In genomic region chr14:23005861-23006534, GRCh38 we compare ENCODE assay signal across 9 cellular contexts. TPM values are rescaled to one million over a fixed set of nuclear protein-coding genes. Genes with fewer than 3 reads are reported as not detected.
DNase-seq lines count a peak whose midpoint lies in the region; ATAC-seq, FAIRE-seq and TF ChIP-seq lines count a peak whose summit lies in the region.
"Had no signal": no experiment of that assay in that cellular context is flagged by ENCODE, and none has a peak within 500 bp of the region (broad histone marks: within the 10 kb centered on the region; RNA-seq: fewer than 3 reads in every experiment).

No MANE protein-coding gene starts in this region.

- dilution Hi-C loops in keratinocyte (cut with MboI; ENCODE audit: extremely low pct_ligation_motif_present, low sequenced_read_pairs), result no loop called here

- H3K27me3 ChIP-seq in keratinocyte (ENCODE audit: control insufficient read depth, extremely low read depth, insufficient read depth, low read length) (no peaks in the 10 kb centered on the region), transverse colon (no peaks in the 10 kb centered on the region)

- H4K20me1 ChIP-seq in keratinocyte (ENCODE audit: control insufficient read depth, extremely low read depth, insufficient read depth, low read length), result no peaks in the 10 kb centered on the region

- peaks cover 45% of the 10 kb centered on the region for H3K4me1 Mint-ChIP-seq in activated T-cell treated with anti-CD3 and anti-CD28 coated beads, Interleukin-2, amount 50 U/mL, for 72 hours (ENCODE audit: low read depth)
- peaks cover 39% of the 10 kb centered on the region for H3K4me1 Mint-ChIP-seq in activated T-helper 2 cell treated with anti-CD3 and anti-CD28 coated beads, Interferon-gamma antibody, Interleukin-2, Interleukin-4, amounts not matched to agents 10 μg/mL and 5 μg/mL and 100 μg/mL, durations not matched to agents 14 hours and 24 hours and 36 hours (ENCODE audit: low read depth)

- no peak for TF ChIP-seq POLR2A in transverse colon (IDR thresholded peaks at IDR 0.05)

- H3K4me3 Mint-ChIP-seq in activated T-cell treated with anti-CD3 and anti-CD28 coated beads, Interleukin-2, amount 50 U/mL, for 72 hours, result peak overlapping the region; percentile 96 to 100
- peak overlapping the region; percentile 92 for H3K4me3 Mint-ChIP-seq in activated T-helper 2 cell treated with anti-CD3 and anti-CD28 coated beads, Interferon-gamma antibody, Interleukin-2, Interleukin-4, amounts not matched to agents 10 μg/mL and 5 μg/mL and 100 μg/mL, durations not matched to agents 14 hours and 24 hours and 36 hours (ENCODE audit: low read depth)

- intact Hi-C loops in activated T-helper 2 cell treated with anti-CD3 and anti-CD28 coated beads, Interferon-gamma antibody, Interleukin-2, Interleukin-4, amounts not matched to agents 10 μg/mL and 5 μg/mL and 100 μg/mL, durations not matched to agents 14 hours and 24 hours and 36 hours (cut with micrococcal nuclease), result loop anchor here (2.0 to 10.0 kb wide), 4 partner anchors 19 to 299 kb away; partner anchors contain the start of genes BCL2L2, CDH24, PPP1R3E and PRMT5
- intact Hi-C loops in transverse colon (cut with DNase I; ENCODE audit: low total_unique reads), result no loop called here

- H3K27ac Mint-ChIP-seq in activated T-cell treated with anti-CD3 and anti-CD28 coated beads, Interleukin-2, amount 50 U/mL, for 72 hours, result peak overlapping the region; percentile 99
- H3K27ac Mint-ChIP-seq in activated T-helper 2 cell treated with anti-CD3 and anti-CD28 coated beads, Interferon-gamma antibody, Interleukin-2, Interleukin-4, amounts not matched to agents 10 μg/mL and 5 μg/mL and 100 μg/mL, durations not matched to agents 14 hours and 24 hours and 36 hours, result peak overlapping the region; percentile 98

- in situ Hi-C loops in transverse colon (cut with MboI; ENCODE audit: low pct_ligation_motif_present in 1 of 4, low pct_unique_long_range_greater_than_20kb in 1 of 4, low sequenced_read_pairs in 3 of 4), result no loop called here

- peak overlapping the region; percentile 43 to 88 (median 80) for H3K4me3 ChIP-seq in keratinocyte (ENCODE audit: control insufficient read depth in 2 of 3, extremely low read depth in 1 of 3, insufficient read depth in 2 of 3, low read depth in 1 of 3, low read length in 3 of 3)
- H3K4me3 ChIP-seq in transverse colon, result peak overlapping the region; percentile 38 to 70 (median 58)

- no peaks in the 10 kb centered on the region for H3K27me3 Mint-ChIP-seq in activated T-cell treated with anti-CD3 and anti-CD28 coated beads, Interleukin-2, amount 50 U/mL, for 72 hours (ENCODE audit: low read depth)
- H3K27me3 Mint-ChIP-seq in activated T-helper 2 cell treated with anti-CD3 and anti-CD28 coated beads, Interferon-gamma antibody, Interleukin-2, Interleukin-4, amounts not matched to agents 10 μg/mL and 5 μg/mL and 100 μg/mL, durations not matched to agents 14 hours and 24 hours and 36 hours (ENCODE audit: low read depth), result no peaks in the 10 kb centered on the region

- H3K79me2 ChIP-seq in keratinocyte (ENCODE audit: control insufficient read depth, insufficient read depth, low read length), result no peaks in the 10 kb centered on the region

- H3K36me3 ChIP-seq in keratinocyte (ENCODE audit: control insufficient read depth in 2 of 2, extremely low read depth in 1 of 2, insufficient read depth in 2 of 2, low read length in 2 of 2) (no peaks in the 10 kb centered on the region), transverse colon (no peaks in the 10 kb centered on the region)

- H3K9me3 Mint-ChIP-seq in activated T-cell treated with anti-CD3 and anti-CD28 coated beads, Interleukin-2, amount 50 U/mL, for 72 hours, result no peaks in the 10 kb centered on the region
- no peaks in the 10 kb centered on the region for H3K9me3 Mint-ChIP-seq in activated T-helper 2 cell treated with anti-CD3 and anti-CD28 coated beads, Interferon-gamma antibody, Interleukin-2, Interleukin-4, amounts not matched to agents 10 μg/mL and 5 μg/mL and 100 μg/mL, durations not matched to agents 14 hours and 24 hours and 36 hours

- peak overlapping the region; percentile 96 for H3K27ac ChIP-seq in keratinocyte (ENCODE audit: control insufficient read depth, insufficient read depth, low read length)
- peak overlapping the region; percentile 92 to 97 (median 96) for H3K27ac ChIP-seq in transverse colon

- peaks cover 27% of the 10 kb centered on the region for H3K4me1 ChIP-seq in keratinocyte (ENCODE audit: control insufficient read depth, extremely low read depth, insufficient read depth, low read length)
- H3K4me1 ChIP-seq in transverse colon, result peaks cover 4 to 40% (median 18%) of the 10 kb centered on the region in 4 donors

- DNase-seq in activated T-cell treated with anti-CD3 and anti-CD28 coated beads, Interleukin-2, amount 50 U/mL, for 72 hours, result no peak
- no peak for DNase-seq in activated T-cell treated with anti-CD3 and anti-CD28 coated beads, Interleukin-2, amount 50 U/mL, for 48 hours
- DNase-seq in activated T-helper 2 cell treated with anti-CD3 and anti-CD28 coated beads, Interferon-gamma antibody, Interleukin-2, Interleukin-4, amounts not matched to agents 10 μg/mL and 5 μg/mL and 100 μg/mL, durations not matched to agents 14 hours and 24 hours and 36 hours (ENCODE audit: low spot score), result no peak
- DNase-seq in keratinocyte (ENCODE audit: low read depth, low spot score), result no peak
- DNase-seq in transverse colon, result no peak
- DNase-seq in DMS 273 treated with DMSO at 0.1 percent for 48 hours (lab: John Stamatoyannopoulos, UW), result no peak
- DNase-seq in ecto neural progenitor cell (ENCODE audit: low spot score), result no peak

- no peak for FAIRE-seq in keratinocyte (lab: Jason Lieb, UNC)

- WGBS in transverse colon (ENCODE audit: low coverage in 1 of 2), 2 donors, result 40 to 49% methylated on average over 6 of the region's 6 CpGs

- peak overlapping the region; percentile 90 for H3K9ac ChIP-seq in keratinocyte (ENCODE audit: control insufficient read depth, extremely low read depth, insufficient read depth, low read length)

- peak overlapping the region; percentile 98 for H2AFZ ChIP-seq in keratinocyte (ENCODE audit: control insufficient read depth, low read length)

- no peaks in the 10 kb centered on the region for H3K36me3 Mint-ChIP-seq in activated T-cell treated with anti-CD3 and anti-CD28 coated beads, Interleukin-2, amount 50 U/mL, for 72 hours (ENCODE audit: insufficient read depth in 2 of 2)
- no peaks in the 10 kb centered on the region for H3K36me3 Mint-ChIP-seq in activated T-helper 2 cell treated with anti-CD3 and anti-CD28 coated beads, Interferon-gamma antibody, Interleukin-2, Interleukin-4, amounts not matched to agents 10 μg/mL and 5 μg/mL and 100 μg/mL, durations not matched to agents 14 hours and 24 hours and 36 hours (ENCODE audit: low read depth)

- peak overlapping the region; percentile 97 for H3K4me2 ChIP-seq in keratinocyte (ENCODE audit: control insufficient read depth, extremely low read depth, insufficient read depth, low read depth, low read length)

- H3K9me1 ChIP-seq in keratinocyte (ENCODE audit: control insufficient read depth, extremely low read depth, insufficient read depth, low read length), result no peaks in the 10 kb centered on the region

- TF ChIP-seq EP300 in transverse colon (IDR thresholded peaks at IDR 0.05; ENCODE audit: low read depth), result no peak

- TF ChIP-seq CTCF in keratinocyte (optimal IDR thresholded peaks at IDR 0.05 in 1 of 3, IDR thresholded peaks at IDR 0.05 in 1 of 3, conservative IDR thresholded peaks at IDR 0.05 in 1 of 3; ENCODE audit: extremely low read depth in 1 of 3, insufficient read depth in 2 of 3, low read length in 3 of 3) (no peak), transverse colon (IDR thresholded peaks at IDR 0.05) (no peak)

- ATAC-seq in activated T-cell treated with anti-CD3 and anti-CD28 coated beads, Interleukin-2, amount 50 U/mL, for 72 hours (replicated peaks in 1 of 2), result no peak
- ATAC-seq in GM19035 (IDR thresholded peaks at IDR 0.05; ENCODE audit: unreplicated experiment), result no peak

- H3K9me3 ChIP-seq in keratinocyte (ENCODE audit: control insufficient read depth, low read depth, low read length) (no peaks in the 10 kb centered on the region), transverse colon (no peaks in the 10 kb centered on the region)

RNA-seq across cellular contexts. Expression of gene C14orf93, which starts 3.9 kb away (rescaled TPM):
- total RNA-seq in activated T-cell treated with anti-CD3 and anti-CD28 coated beads, Interleukin-2, amount 50 U/mL, for 72 hours, result 10 to 100 TPM; 13.5 to 15.2 TPM
- 9.1 and 9.2 TPM in 2 replicates for total RNA-seq in activated T-helper 2 cell treated with anti-CD3 and anti-CD28 coated beads, Interferon-gamma antibody, Interleukin-2, Interleukin-4, amounts not matched to agents 10 μg/mL and 5 μg/mL and 100 μg/mL, durations not matched to agents 14 hours and 24 hours and 36 hours
- 6.4 to 8.5 TPM (median 7.7 TPM) in 3 replicates for polyA plus RNA-seq in keratinocyte
- polyA plus RNA-seq in keratinocyte (2011; ENCODE audit: low read depth), result 2.1 TPM
- polyA plus RNA-seq in keratinocyte (2011; cell fraction: cytosol; rRNA removed), result 5.7 and 7.2 TPM in 2 replicates
- polyA plus RNA-seq in keratinocyte (2011; cell fraction: nucleus; rRNA removed), result 7.3 and 12.4 TPM in 2 replicates
- polyA plus RNA-seq in keratinocyte (2012; ENCODE audit: low replicate concordance), result 4.2 and 6.3 TPM in 2 replicates
- polyA minus RNA-seq in keratinocyte, result 4.7 to 15.0 TPM (median 14.0 TPM) in 3 replicates
- 2.7 TPM for polyA minus RNA-seq in keratinocyte (2011; cell fraction: cytosol; rRNA and poly(A)+ RNA removed)
- polyA minus RNA-seq in keratinocyte (2011; cell fraction: nucleus; rRNA and poly(A)+ RNA removed), result 1.9 and 2.9 TPM in 2 replicates
- total RNA-seq in transverse colon, result 10 to 100 TPM; 17.1 to 41.2 (median 23.9) TPM

RNA-seq across cellular contexts. Expression of gene AJUBA, which starts 23.6 kb away (rescaled TPM):
- total RNA-seq in activated T-cell treated with anti-CD3 and anti-CD28 coated beads, Interleukin-2, amount 50 U/mL, for 72 hours, result 1 to 10 TPM; 1.7 to 2.2 TPM
- 1.5 and 2.1 TPM in 2 replicates for total RNA-seq in activated T-helper 2 cell treated with anti-CD3 and anti-CD28 coated beads, Interferon-gamma antibody, Interleukin-2, Interleukin-4, amounts not matched to agents 10 μg/mL and 5 μg/mL and 100 μg/mL, durations not matched to agents 14 hours and 24 hours and 36 hours
- 128 to 206 TPM (median 157 TPM) in 3 replicates for polyA plus RNA-seq in keratinocyte
- polyA plus RNA-seq in keratinocyte (2011; ENCODE audit: low read depth), result 22.0 TPM
- 81.7 and 183 TPM in 2 replicates for polyA plus RNA-seq in keratinocyte (2011; cell fraction: cytosol; rRNA removed)
- 187 and 224 TPM in 2 replicates for polyA plus RNA-seq in keratinocyte (2011; cell fraction: nucleus; rRNA removed)
- 93.6 and 129 TPM in 2 replicates for polyA plus RNA-seq in keratinocyte (2012; ENCODE audit: low replicate concordance)
- polyA minus RNA-seq in keratinocyte, result 310 to 512 TPM (median 327 TPM) in 3 replicates
- 141 TPM for polyA minus RNA-seq in keratinocyte (2011; cell fraction: cytosol; rRNA and poly(A)+ RNA removed)
- 116 and 187 TPM in 2 replicates for polyA minus RNA-seq in keratinocyte (2011; cell fraction: nucleus; rRNA and poly(A)+ RNA removed)
- 1 to 10 TPM in 3 of 4 donors, not detected in 1; 1.8 to 5.2 (median 3.7) TPM for total RNA-seq in transverse colon

RNA-seq across cellular contexts. Expression of gene PSMB5, which starts 28.7 kb away (rescaled TPM):
- 10 to 100 TPM; 82.8 to 88.9 TPM for total RNA-seq in activated T-cell treated with anti-CD3 and anti-CD28 coated beads, Interleukin-2, amount 50 U/mL, for 72 hours
- total RNA-seq in activated T-helper 2 cell treated with anti-CD3 and anti-CD28 coated beads, Interferon-gamma antibody, Interleukin-2, Interleukin-4, amounts not matched to agents 10 μg/mL and 5 μg/mL and 100 μg/mL, durations not matched to agents 14 hours and 24 hours and 36 hours, result 124 and 134 TPM in 2 replicates
- polyA plus RNA-seq in keratinocyte, result 285 to 349 TPM (median 292 TPM) in 3 replicates
- 57.4 TPM for polyA plus RNA-seq in keratinocyte (2011; ENCODE audit: low read depth)
- 249 and 261 TPM in 2 replicates for polyA plus RNA-seq in keratinocyte (2011; cell fraction: cytosol; rRNA removed)
- 195 and 203 TPM in 2 replicates for polyA plus RNA-seq in keratinocyte (2011; cell fraction: nucleus; rRNA removed)
- polyA plus RNA-seq in keratinocyte (2012; ENCODE audit: low replicate concordance), result 178 and 212 TPM in 2 replicates
- 128 to 263 TPM (median 217 TPM) in 3 replicates for polyA minus RNA-seq in keratinocyte
- 240 TPM for polyA minus RNA-seq in keratinocyte (2011; cell fraction: cytosol; rRNA and poly(A)+ RNA removed)
- 73.9 and 89.0 TPM in 2 replicates for polyA minus RNA-seq in keratinocyte (2011; cell fraction: nucleus; rRNA and poly(A)+ RNA removed)
- 10 to 100 TPM in 3 of 4 donors, 1 to 10 TPM in 1; 8.6 to 85.1 (median 42.5) TPM for total RNA-seq in transverse colon

RNA-seq across cellular contexts. Expression of gene PSMB11, which starts 36.0 kb away (rescaled TPM):
- not detected for total RNA-seq in activated T-cell treated with anti-CD3 and anti-CD28 coated beads, Interleukin-2, amount 50 U/mL, for 72 hours
- not detected in 2 replicates for total RNA-seq in activated T-helper 2 cell treated with anti-CD3 and anti-CD28 coated beads, Interferon-gamma antibody, Interleukin-2, Interleukin-4, amounts not matched to agents 10 μg/mL and 5 μg/mL and 100 μg/mL, durations not matched to agents 14 hours and 24 hours and 36 hours
- polyA plus RNA-seq in keratinocyte, result not detected in 3 replicates
- not detected for polyA plus RNA-seq in keratinocyte (2011; ENCODE audit: low read depth)
- not detected in 2 replicates for polyA plus RNA-seq in keratinocyte (2011; cell fraction: cytosol; rRNA removed)
- not detected in 2 replicates for polyA plus RNA-seq in keratinocyte (2011; cell fraction: nucleus; rRNA removed)
- not detected in 2 replicates for polyA plus RNA-seq in keratinocyte (2012; ENCODE audit: low replicate concordance)
- 1.0 TPM in 1 of 3 replicates, not detected in the others for polyA minus RNA-seq in keratinocyte
- polyA minus RNA-seq in keratinocyte (2011; cell fraction: cytosol; rRNA and poly(A)+ RNA removed), result not detected
- polyA minus RNA-seq in keratinocyte (2011; cell fraction: nucleus; rRNA and poly(A)+ RNA removed), result not detected in 2 replicates
- not detected for total RNA-seq in transverse colon
- polyA plus RNA-seq: adipose tissue had no signal

RNA-seq across cellular contexts. Expression of gene HAUS4, which starts 49.1 kb away (rescaled TPM):
- total RNA-seq in activated T-cell treated with anti-CD3 and anti-CD28 coated beads, Interleukin-2, amount 50 U/mL, for 72 hours, result 10 to 100 TPM; 82.0 to 90.9 TPM
- 63.5 and 65.5 TPM in 2 replicates for total RNA-seq in activated T-helper 2 cell treated with anti-CD3 and anti-CD28 coated beads, Interferon-gamma antibody, Interleukin-2, Interleukin-4, amounts not matched to agents 10 μg/mL and 5 μg/mL and 100 μg/mL, durations not matched to agents 14 hours and 24 hours and 36 hours
- 16.6 to 25.5 TPM (median 23.6 TPM) in 3 replicates for polyA plus RNA-seq in keratinocyte
- polyA plus RNA-seq in keratinocyte (2011; ENCODE audit: low read depth), result 53.5 TPM
- 13.2 and 14.7 TPM in 2 replicates for polyA plus RNA-seq in keratinocyte (2011; cell fraction: cytosol; rRNA removed)
- 14.5 and 18.2 TPM in 2 replicates for polyA plus RNA-seq in keratinocyte (2011; cell fraction: nucleus; rRNA removed)
- polyA plus RNA-seq in keratinocyte (2012; ENCODE audit: low replicate concordance), result 18.4 and 25.0 TPM in 2 replicates
- polyA minus RNA-seq in keratinocyte, result 9.4 to 22.7 TPM (median 13.8 TPM) in 3 replicates
- 6.1 TPM for polyA minus RNA-seq in keratinocyte (2011; cell fraction: cytosol; rRNA and poly(A)+ RNA removed)
- polyA minus RNA-seq in keratinocyte (2011; cell fraction: nucleus; rRNA and poly(A)+ RNA removed), result 4.1 and 8.9 TPM in 2 replicates
- total RNA-seq in transverse colon, result 10 to 100 TPM; 66.2 to 98.9 (median 85.1) TPM
